ENCODE assay signal across 8 cellular contexts in genomic region chr5:179806250-179807045, GRCh38. TPM values are rescaled to one million over a fixed set of nuclear protein-coding genes. Genes with fewer than 3 reads are reported as not detected.
DNase-seq lines count a peak whose midpoint lies in the region; ATAC-seq, FAIRE-seq and TF ChIP-seq lines count a peak whose summit lies in the region.

Gene MGAT4B, minus strand, starts transcription at chr5:179806866. Its CDS starts 283 bp downstream, at chr5:179806583.

- FAIRE-seq in HTR-8/SVneo (lab: Jason Lieb, UNC) = no peak

- ATAC-seq in GM21447 (IDR thresholded peaks at IDR 0.05; ENCODE audit: unreplicated experiment) (peak; percentile 56), Right ventricle myocardium superior (ENCODE audit: poor library complexity) (peak; percentile 90), omental fat pad (ENCODE audit: low FRiP score) (peak; percentile 87)

- no peaks in the 10 kb centered on the region for H3K9me3 ChIP-seq in adipocyte (ENCODE audit: control insufficient read depth, low read length)

- peak within 1 kb of the TSS; percentile 92 for H3K27ac ChIP-seq in RWPE1

- CTCF ChIA-PET in RWPE1 (lab: Yijun Ruan, JAX) = no interaction called here

- H3K9ac ChIP-seq in adipocyte (ENCODE audit: low read length) = peak within 1 kb of the TSS; percentile 89

- H3K36me3 ChIP-seq in adipocyte (ENCODE audit: control insufficient read depth, insufficient read depth, low read length, severe bottlenecking) = no peaks in the 10 kb centered on the region

- TF ChIP-seq CTCF in RWPE1 (conservative IDR thresholded peaks at IDR 0.05; ENCODE audit: low read depth) (no peak), omental fat pad (IDR thresholded peaks at IDR 0.05) (no peak)

- DNase-seq in Daoy (ENCODE audit: low read depth) (peak; percentile 87), HTR-8/SVneo (ENCODE audit: insufficient read length, low spot score) (peak; percentile 71), RWPE1 (ENCODE audit: low spot score) (peak; percentile 86), adipocyte (ENCODE audit: low read depth) (peak; percentile 91), Right ventricle myocardium superior (peak; percentile 87), omental fat pad (ENCODE audit: low spot score) (no peak), cerebellar nuclear complex (lab: John Stamatoyannopoulos, UW) (no peak)

- intact Hi-C loops in Right ventricle myocardium superior (cut with DNase I) = loop anchor here (10.0 kb wide), 1 partner anchor 98 kb away; the partner anchor contains the start of gene TBC1D9B

- peak within 1 kb of the TSS; percentile 85 for H3K4me3 ChIP-seq in adipocyte (ENCODE audit: low read length)

- H3K27me3 ChIP-seq in adipocyte (replicated peaks; ENCODE audit: control insufficient read depth, insufficient read depth, low read length) = no peaks in the 10 kb centered on the region

- POLR2A ChIA-PET in RWPE1 (lab: Yijun Ruan, JAX; ENCODE audit: low non-redundant PET) = interaction anchor here (0.6 to 1.4 kb wide), 4 partner anchors 11 to 54 kb away, joined by 4 to 8 read pairs (median 6); partner anchors contain the start of gene SQSTM1

- peaks cover 19% of the 10 kb centered on the region for H3K4me1 ChIP-seq in adipocyte (ENCODE audit: control insufficient read depth, insufficient read depth, low read length)

RNA-seq across cellular contexts. Expression of gene MGAT4B, which starts in this region (rescaled TPM):
- total RNA-seq in Daoy (2014; rRNA removed; shearing (Covaris generic)) = 52.9 and 62.7 TPM in 2 replicates
- total RNA-seq in Right ventricle myocardium superior (93.3 TPM), omental fat pad (10 to 100 TPM; 67.6 to 90.1 (median 73.9) TPM)

Comparison
In these comparisons a context has a peak if more than half of its experiments do, and no peak if none do; other contexts are left out.
1. DNase-seq: peak in Daoy (single experiment), HTR-8/SVneo (single experiment), RWPE1 (single experiment), adipocyte (single experiment) and Right ventricle myocardium superior (single experiment); none in omental fat pad (single experiment) and cerebellar nuclear complex (0 of 2).
2. Peak in every context shown above with its lines, with median percentiles within 50 percentile points of each other: ATAC-seq.